ENCODE assay signal across 9 cellular contexts in the genomic region with DNA sequence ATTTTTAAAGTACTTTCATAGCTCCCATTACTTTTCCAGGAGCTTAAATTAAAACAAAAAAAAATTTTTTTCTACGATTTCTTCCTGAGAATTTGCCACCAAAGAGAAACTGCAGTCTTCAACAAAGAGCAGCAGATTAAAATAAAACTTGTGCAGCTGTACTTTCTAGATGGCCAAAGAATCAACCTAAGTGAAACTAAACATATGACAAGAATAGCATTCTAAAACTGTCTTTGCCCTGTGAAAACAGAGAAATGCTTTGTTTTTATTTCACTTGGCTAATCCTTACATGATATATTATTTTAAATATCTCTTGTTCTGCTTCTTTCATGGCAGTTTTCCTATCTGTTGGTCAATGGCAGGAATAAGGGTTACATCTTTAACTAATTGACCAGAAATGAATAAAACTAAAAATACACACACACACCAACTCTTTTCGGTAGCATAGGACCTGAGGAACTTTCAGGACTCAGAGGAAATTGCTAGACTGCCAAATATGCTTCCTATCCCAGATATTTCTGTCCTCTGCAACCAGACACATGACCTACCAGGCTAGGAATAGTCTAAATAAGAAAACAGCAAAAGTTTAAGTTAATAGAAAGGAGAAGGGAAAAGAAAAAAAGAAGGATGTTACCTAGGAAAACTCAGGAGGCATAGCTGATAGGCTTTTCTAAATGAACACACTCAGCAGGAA.
DNase-seq lines count a peak whose midpoint lies in the region; ATAC-seq and TF ChIP-seq lines count a peak whose summit lies in the region.
"Had no signal": no experiment of that assay in that cellular context is flagged by ENCODE, and none has a peak within 500 bp of the region (broad histone marks: within the 10 kb centered on the region; RNA-seq: fewer than 3 reads in every experiment).

No MANE protein-coding gene starts in this region.

- H3K4me3 ChIP-seq in GM12864 (ENCODE audit: low read depth, low read length) (peak overlapping the region; percentile 21; the same call in 1 of the 2 replicates), SU-DHL-6 (ENCODE audit: insufficient read depth, low read length, poor library complexity, severe bottlenecking) (no peak overlapping the region), body of pancreas (no peak overlapping the region)

- H3K4me2 ChIP-seq in SU-DHL-6 (ENCODE audit: low read depth, low read length, poor library complexity, severe bottlenecking): peak overlapping the region; percentile 3

- H3K9me2 ChIP-seq in SU-DHL-6 (replicated peaks; ENCODE audit: insufficient read depth, low read length): no peaks in the 10 kb centered on the region

- 28 to 40% methylated on average over 2 of the region's 2 CpGs for WGBS in body of pancreas, 2 donors

- no peak overlapping the region for H2AFZ ChIP-seq in SU-DHL-6 (ENCODE audit: low read depth, low read length, severe bottlenecking)

- H3K36me3 ChIP-seq in SU-DHL-6 (ENCODE audit: low read length) (no peaks in the 10 kb centered on the region), body of pancreas (replicated peaks in 1 of 2; ENCODE audit: insufficient read depth in 1 of 2, low read depth in 2 of 2) (no peaks in the 10 kb centered on the region)

- DNase-seq in GM12864 (ENCODE audit: low read depth): peak; percentile 43
- DNase-seq in HCEC 1CT: peak; percentile 9
- DNase-seq in medulla oblongata (ENCODE audit: extremely low spot score): peak; percentile 73
- DNase-seq in stimulated activated CD4-positive, alpha-beta T cell treated with anti-CD3 and anti-CD28 coated beads, Interleukin-1b, Interleukin-23, amount 100 ng/mL, for 48 hours: no peak
- no peak for DNase-seq in HuH-7.5 (ENCODE audit: low spot score)
- no peak for DNase-seq in RWPE1 (ENCODE audit: low spot score)
- no peak for DNase-seq in body of pancreas

- H3K27me3 ChIP-seq in SU-DHL-6 (ENCODE audit: low read length) (no peaks in the 10 kb centered on the region), body of pancreas (no peaks in the 10 kb centered on the region)

- ATAC-seq in body of pancreas: no peak

- CTCF ChIA-PET in RWPE1 (lab: Yijun Ruan, JAX): interaction anchor here (0.6 kb wide), 1 partner anchor 40 kb away, joined by 6 read pairs; no protein-coding TSS in a partner anchor

- POLR2A ChIA-PET in RWPE1 (lab: Yijun Ruan, JAX; ENCODE audit: low non-redundant PET): no interaction called here

- H3K4me1 ChIP-seq in body of pancreas: peaks cover 37% of the 10 kb centered on the region

- no peaks in the 10 kb centered on the region for H3K79me2 ChIP-seq in SU-DHL-6 (ENCODE audit: insufficient read depth, low read length)

- no peaks in the 10 kb centered on the region for H4K20me1 ChIP-seq in SU-DHL-6 (ENCODE audit: low read depth, low read length)

- H3K9me3 ChIP-seq in SU-DHL-6 (ENCODE audit: insufficient read depth, low read length) (no peaks in the 10 kb centered on the region), body of pancreas (no peaks in the 10 kb centered on the region)

- intact Hi-C loops in body of pancreas (cut with DNase I): no loop called here

- no peak overlapping the region for H3K9ac ChIP-seq in SU-DHL-6 (ENCODE audit: low read length)

- H3F3A ChIP-seq in SU-DHL-6 (ENCODE audit: insufficient read depth): no peaks in the 10 kb centered on the region

- TF ChIP-seq POLR2A in body of pancreas (IDR thresholded peaks at IDR 0.05): no peak

- H3K27ac ChIP-seq in SU-DHL-6 (ENCODE audit: low read depth, low read length) (no peak overlapping the region), RWPE1 (no peak overlapping the region), body of pancreas (peak overlapping the region in 1 of 4 donors; percentile 47)
- H3K27ac ChIP-seq: epithelial cell of prostate had no signal

- TF ChIP-seq CTCF in GM12864 (IDR thresholded peaks at IDR 0.05; ENCODE audit: low read depth, low read length, missing control alignments) (no peak), SU-DHL-6 (IDR thresholded peaks at IDR 0.05; ENCODE audit: insufficient read depth, low read length, poor library complexity, severe bottlenecking) (no peak), RWPE1 (conservative IDR thresholded peaks at IDR 0.05; ENCODE audit: low read depth) (no peak), body of pancreas (IDR thresholded peaks at IDR 0.05) (no peak)

Comparison
In these comparisons a context has a peak if more than half of its experiments do, and no peak if none do; other contexts are left out.
1. DNase-seq: peak in GM12864 (single experiment), HCEC 1CT (single experiment) and medulla oblongata (single experiment); none in stimulated activated CD4-positive, alpha-beta T cell treated with anti-CD3 and anti-CD28 coated beads, Interleukin-1b, Interleukin-23, amount 100 ng/mL, for 48 hours (single experiment), HuH-7.5 (single experiment), RWPE1 (single experiment) and body of pancreas (0 of 4).